Comparison of ENCODE assay signal across 1 cellular context in genomic region chr9:74025402-74025894, GRCh38.
A peak's percentile ranks its signal among the peaks of the same experiment; 100 is the strongest.
TF ChIP-seq lines count a peak whose summit lies in the region.

No MANE protein-coding gene starts in this region.

TF ChIP-seq in HepG2, 621 proteins besides CTCF, POLR2A, EP300 and RAD21 (continued from another document and continues in another):
- TF ChIP-seq CEBPZ (IDR thresholded peaks at IDR 0.05; ENCODE audit: low read length) (no peak), ZNF550 (CRISPR knock-in tag; IDR thresholded peaks at IDR 0.05; ENCODE audit: borderline replicate concordance) (no peak), TCF7 (IDR thresholded peaks at IDR 0.05; ENCODE audit: low read depth) (peak; percentile 88), DBP (CRISPR knock-in tag; IDR thresholded peaks at IDR 0.05; ENCODE audit: not compliant biosample characterization) (no peak), RARA (CRISPR knock-in tag; IDR thresholded peaks at IDR 0.05) (peak; percentile 92), ZNF850 (CRISPR knock-in tag; conservative IDR thresholded peaks at IDR 0.05) (no peak), NKX3-1 (CRISPR knock-in tag; IDR thresholded peaks at IDR 0.05) (peak; percentile 62; the same call in 1 of the 2 replicates), HOXD1 (CRISPR knock-in tag; IDR thresholded peaks at IDR 0.05) (peak; percentile 78; the same call in 1 of the 2 replicates), NR2C2 (CRISPR knock-in tag; IDR thresholded peaks at IDR 0.05; ENCODE audit: borderline replicate concordance) (peak; percentile 53; the same call in 1 of the 2 replicates), LRRFIP1 (CRISPR knock-in tag; conservative IDR thresholded peaks at IDR 0.05) (no peak), ZNF484 (CRISPR knock-in tag; IDR thresholded peaks at IDR 0.05; ENCODE audit: borderline replicate concordance, low read depth) (no peak), ZEB1 (IDR thresholded peaks at IDR 0.05; ENCODE audit: insufficient replicate concordance, low read depth) (peak; percentile 32), ZNF20 (CRISPR knock-in tag; IDR thresholded peaks at IDR 0.05) (no peak), AFF4 (CRISPR knock-in tag; IDR thresholded peaks at IDR 0.05) (no peak), KLF15 (CRISPR knock-in tag; IDR thresholded peaks at IDR 0.05; ENCODE audit: borderline replicate concordance) (no peak), HMGA1 (CRISPR knock-in tag; conservative IDR thresholded peaks at IDR 0.05) (no peak), POLR2AphosphoS2 (IDR thresholded peaks at IDR 0.05; ENCODE audit: low read depth, low read length) (no peak), NFYB (CRISPR knock-in tag; IDR thresholded peaks at IDR 0.05) (no peak), ZNF335 (CRISPR knock-in tag; IDR thresholded peaks at IDR 0.05) (no peak), NFIC (IDR thresholded peaks at IDR 0.05; ENCODE audit: low read length) (peak; percentile 96), SPEN (CRISPR knock-in tag; IDR thresholded peaks at IDR 0.05; ENCODE audit: low read depth) (no peak), ZNF496 (CRISPR knock-in tag; IDR thresholded peaks at IDR 0.05; ENCODE audit: insufficient replicate concordance) (no peak), ZNF589 (CRISPR knock-in tag; conservative IDR thresholded peaks at IDR 0.05) (no peak), STAT5B (CRISPR knock-in tag; IDR thresholded peaks at IDR 0.05) (no peak), ZFP91 (CRISPR knock-in tag; IDR thresholded peaks at IDR 0.05; ENCODE audit: borderline replicate concordance) (no peak), RBAK (CRISPR knock-in tag; IDR thresholded peaks at IDR 0.05) (no peak), RCOR2 (CRISPR knock-in tag; IDR thresholded peaks at IDR 0.05) (peak; percentile 71), MAFF (IDR thresholded peaks at IDR 0.05; ENCODE audit: low read depth, low read length) (peak; percentile 62), DDIT3 (CRISPR knock-in tag; IDR thresholded peaks at IDR 0.05) (no peak), ZNF768 (CRISPR knock-in tag; IDR thresholded peaks at IDR 0.05) (no peak), ZNF773 (CRISPR knock-in tag; IDR thresholded peaks at IDR 0.05; ENCODE audit: borderline replicate concordance) (no peak), SIX4 (CRISPR knock-in tag; IDR thresholded peaks at IDR 0.05) (no peak), HMGXB3 (CRISPR knock-in tag; IDR thresholded peaks at IDR 0.05; ENCODE audit: borderline replicate concordance) (no peak), PLSCR1 (CRISPR knock-in tag; IDR thresholded peaks at IDR 0.05; ENCODE audit: borderline replicate concordance) (no peak), ZNF792 (CRISPR knock-in tag; IDR thresholded peaks at IDR 0.05) (peak; percentile 58; the same call in 1 of the 2 replicates), ZNF775 (CRISPR knock-in tag; IDR thresholded peaks at IDR 0.05; ENCODE audit: borderline replicate concordance) (no peak), ARHGAP35 (CRISPR knock-in tag; IDR thresholded peaks at IDR 0.05; ENCODE audit: borderline replicate concordance) (no peak), JUNB (CRISPR knock-in tag; IDR thresholded peaks at IDR 0.05; ENCODE audit: borderline replicate concordance) (peak; percentile 79), PREB (CRISPR knock-in tag; IDR thresholded peaks at IDR 0.05) (no peak), ZNF333 (CRISPR knock-in tag; IDR thresholded peaks at IDR 0.05; ENCODE audit: borderline replicate concordance) (no peak)
